24 cellular contexts compared by ENCODE assay signal in genomic region chr11:78156081-78156844, GRCh38. TPM values are rescaled to one million over a fixed set of nuclear protein-coding genes. Genes with fewer than 3 reads are reported as not detected.
DNase-seq lines count a peak whose midpoint lies in the region; ATAC-seq, FAIRE-seq and TF ChIP-seq lines count a peak whose summit lies in the region.
"Had no signal": no experiment of that assay in that cellular context is flagged by ENCODE, and none has a peak within 500 bp of the region (broad histone marks: within the 10 kb centered on the region; RNA-seq: fewer than 3 reads in every experiment).

No MANE protein-coding gene starts in this region.

- no TSS peak for BruUV-seq in Panc1 (replicated peaks; lab: Mats Ljungman, UMichigan)

- DNase-seq in COLO668 (lab: John Stamatoyannopoulos, UW; ENCODE audit: unreplicated experiment): peak; percentile 17
- DNase-seq in Panc1 (ENCODE audit: low read depth, low spot score): no peak
- no peak for DNase-seq in endodermal cell
- peak; percentile 30 for DNase-seq in mucosa of gallbladder (ENCODE audit: low spot score)
- no peak for DNase-seq in H54 (ENCODE audit: insufficient read length, low spot score)
- no peak for DNase-seq in activated T-cell treated with anti-CD3 and anti-CD28 coated beads, Interleukin-2, amount 50 U/mL, for 24 hours
- no peak for DNase-seq in right atrium auricular region (ENCODE audit: low spot score)
- no peak for DNase-seq in occipital lobe (lab: John Stamatoyannopoulos, UW)
- DNase-seq: activated CD4-positive, alpha-beta T cell treated with anti-CD3 and anti-CD28 coated beads, Interleukin-2, amount 10 ng/mL, durations not matched to agents 24 days and 14 days; activated effector memory CD4-positive, alpha-beta T cell treated with anti-CD3 and anti-CD28 coated beads, Interleukin-2, amount 50 U/mL, for 16 hours; amygdala; CD8-positive, alpha-beta T cell; DMS79 treated with DMSO at 0.1 percent for 48 hours; foreskin fibroblast; NCI-H2081 treated with DMSO at 0.1 percent for 48 hours; NCI-H526 treated with DMSO at 0.1 percent for 48 hours; sigmoid colon; SJCRH30; stimulated activated CD4-positive, alpha-beta T cell treated with anti-CD3 and anti-CD28 coated beads, Interleukin-1b, Interleukin-23, amount 100 ng/mL, for 48 hours; stomach had no signal

- H3K27ac ChIP-seq in Panc1 (ENCODE audit: low read length) (0 out of 2 replicates have a peak overlapping the region, but pooled peaks have one; percentile 12), endodermal cell (ENCODE audit: low read depth, low read length) (peak overlapping the region; percentile 51), right atrium auricular region (no peak overlapping the region)
- H3K27ac ChIP-seq: neutrophil, SJCRH30, stomach had no signal

- no peak for TF ChIP-seq POLR2A in H54 (IDR thresholded peaks at IDR 0.05; ENCODE audit: low read depth, low read length)

- H3K27ac Mint-ChIP-seq in endodermal cell: no peak overlapping the region
- H3K27ac Mint-ChIP-seq in activated T-cell treated with anti-CD3 and anti-CD28 coated beads, Interleukin-2, amount 50 U/mL, for 24 hours: no peak overlapping the region
- H3K27ac Mint-ChIP-seq: activated CD4-positive, alpha-beta T cell treated with anti-CD3 and anti-CD28 coated beads, Interleukin-2, amount 10 ng/mL, durations not matched to agents 24 days and 14 days; CD8-positive, alpha-beta T cell had no signal

- ATAC-seq in Panc1: peak; percentile 76
- ATAC-seq: CD8-positive, alpha-beta T cell; HCT116 had no signal

- no peak for TF ChIP-seq CTCF in Panc1 (IDR thresholded peaks at IDR 0.05)
- TF ChIP-seq CTCF in endodermal cell (conservative IDR thresholded peaks at IDR 0.05): no peak
- no peak for TF ChIP-seq CTCF in right atrium auricular region (IDR thresholded peaks at IDR 0.05)

- H3K9me3 Mint-ChIP-seq in endodermal cell: no peaks in the 10 kb centered on the region
- no peaks in the 10 kb centered on the region for H3K9me3 Mint-ChIP-seq in activated T-cell treated with anti-CD3 and anti-CD28 coated beads, Interleukin-2, amount 50 U/mL, for 24 hours
- H3K9me3 Mint-ChIP-seq: activated CD4-positive, alpha-beta T cell treated with anti-CD3 and anti-CD28 coated beads, Interleukin-2, amount 10 ng/mL, durations not matched to agents 24 days and 14 days; CD8-positive, alpha-beta T cell had no signal

- H3K4me3 ChIP-seq in Panc1 (ENCODE audit: low read depth in 2 of 2, low read length in 2 of 2) (no peak overlapping the region), endodermal cell (ENCODE audit: low read length) (no peak overlapping the region), right atrium auricular region (no peak overlapping the region)
- H3K4me3 ChIP-seq: sigmoid colon, SJCRH30, stomach had no signal

- H3K36me3 Mint-ChIP-seq in endodermal cell (ENCODE audit: low read depth): peaks cover 5% of the 10 kb centered on the region
- H3K36me3 Mint-ChIP-seq in activated T-cell treated with anti-CD3 and anti-CD28 coated beads, Interleukin-2, amount 50 U/mL, for 24 hours (ENCODE audit: low read depth): no peaks in the 10 kb centered on the region

- H3K9me3 ChIP-seq in Panc1 (ENCODE audit: control insufficient read depth, insufficient read depth, low read depth, low read length) (no peaks in the 10 kb centered on the region), endodermal cell (ENCODE audit: control insufficient read depth, low read length) (no peaks in the 10 kb centered on the region), right atrium auricular region (no peaks in the 10 kb centered on the region)
- H3K9me3 ChIP-seq: neutrophil, sigmoid colon, SJCRH30, stomach had no signal

- no peaks in the 10 kb centered on the region for H3K4me1 Mint-ChIP-seq in endodermal cell
- H3K4me1 Mint-ChIP-seq in activated T-cell treated with anti-CD3 and anti-CD28 coated beads, Interleukin-2, amount 50 U/mL, for 24 hours (ENCODE audit: low read depth): no peaks in the 10 kb centered on the region
- H3K4me1 Mint-ChIP-seq: activated CD4-positive, alpha-beta T cell treated with anti-CD3 and anti-CD28 coated beads, Interleukin-2, amount 10 ng/mL, durations not matched to agents 24 days and 14 days had no signal

- CTCF ChIA-PET in Panc1 (lab: Charles Lee): no interaction called here

- no peak overlapping the region for H3K4me3 Mint-ChIP-seq in endodermal cell
- H3K4me3 Mint-ChIP-seq in activated T-cell treated with anti-CD3 and anti-CD28 coated beads, Interleukin-2, amount 50 U/mL, for 24 hours: no peak overlapping the region
- H3K4me3 Mint-ChIP-seq: activated CD4-positive, alpha-beta T cell treated with anti-CD3 and anti-CD28 coated beads, Interleukin-2, amount 10 ng/mL, durations not matched to agents 24 days and 14 days; CD8-positive, alpha-beta T cell had no signal

- no peak overlapping the region for H3K9ac ChIP-seq in endodermal cell (ENCODE audit: extremely low read depth, low read length, poor library complexity, severe bottlenecking)

- 84 to 92% methylated on average over 2 to 6 of the region's 6 CpGs for whole genome bisulfite sequencing in endodermal cell (ENCODE audit: insufficient coverage in 1 of 2, insufficient read length in 1 of 2), 2 experiments

- FAIRE-seq in H54 (lab: Jason Lieb, UNC): no peak
- FAIRE-seq: endometrium, GM18507 had no signal

- H3K36me3 ChIP-seq in Panc1 (ENCODE audit: control insufficient read depth, insufficient read depth, low read length) (no peaks in the 10 kb centered on the region), endodermal cell (ENCODE audit: control insufficient read depth, insufficient read depth, low read length) (no peaks in the 10 kb centered on the region), right atrium auricular region (no peaks in the 10 kb centered on the region)
- H3K36me3 ChIP-seq: neutrophil, sigmoid colon, SJCRH30, stomach had no signal

- H3K27me3 ChIP-seq in Panc1 (ENCODE audit: control insufficient read depth, insufficient read depth, low read length) (no peaks in the 10 kb centered on the region), endodermal cell (ENCODE audit: control insufficient read depth, insufficient read depth, low read length, poor library complexity, severe bottlenecking) (no peaks in the 10 kb centered on the region), right atrium auricular region (no peaks in the 10 kb centered on the region)
- H3K27me3 ChIP-seq: neutrophil, sigmoid colon, SJCRH30, stomach had no signal

- H3K27me3 Mint-ChIP-seq in endodermal cell (ENCODE audit: insufficient read depth): peaks cover 3% of the 10 kb centered on the region
- no peaks in the 10 kb centered on the region for H3K27me3 Mint-ChIP-seq in activated T-cell treated with anti-CD3 and anti-CD28 coated beads, Interleukin-2, amount 50 U/mL, for 24 hours
- H3K27me3 Mint-ChIP-seq: activated CD4-positive, alpha-beta T cell treated with anti-CD3 and anti-CD28 coated beads, Interleukin-2, amount 10 ng/mL, durations not matched to agents 24 days and 14 days had no signal

- intact Hi-C loops in Panc1 (cut with micrococcal nuclease; ENCODE audit: unreplicated experiment): no loop called here

- POLR2A ChIA-PET in Panc1 (lab: Charles Lee): no interaction called here

- H3K4me1 ChIP-seq in Panc1 (ENCODE audit: control insufficient read depth, insufficient read depth, low read length): peaks cover 13% of the 10 kb centered on the region
- no peaks in the 10 kb centered on the region for H3K4me1 ChIP-seq in endodermal cell (ENCODE audit: control insufficient read depth, insufficient read depth, low read length)
- no peaks in the 10 kb centered on the region for H3K4me1 ChIP-seq in right atrium auricular region
- H3K4me1 ChIP-seq: SJCRH30 had no signal

- in situ Hi-C loops in Panc1 (cut with HindIII; ENCODE audit: low pct_unique_long_range_greater_than_20kb, low sequenced_read_pairs): no loop called here

RNA-seq across cellular contexts. Expression of gene ALG8, which starts 16.8 kb away (rescaled TPM):
- total RNA-seq in Panc1 (2021; ENCODE audit: unreplicated experiment) (97.0 TPM), endodermal cell (10 to 100 TPM; 72.1 to 81.4 TPM), mucosa of gallbladder (33.3 TPM), right atrium auricular region (10 to 100 TPM; 16.5 to 22.5 TPM), occipital lobe (55.2 TPM)
- polyA plus RNA-seq in Panc1 (2012; ENCODE audit: insufficient read length): 62.2 TPM
- polyA plus RNA-seq in endodermal cell (2013, experiment 1 of 2): 71.0 TPM
- 64.7 TPM for polyA plus RNA-seq in endodermal cell (2013, experiment 2 of 2)

RNA-seq across cellular contexts. Expression of gene KCTD21, which starts 32.2 kb away (rescaled TPM):
- 9.7 TPM for total RNA-seq in Panc1 (2021; ENCODE audit: unreplicated experiment)
- 16.1 TPM for polyA plus RNA-seq in Panc1 (2012; ENCODE audit: insufficient read length)
- total RNA-seq in endodermal cell: 1 to 10 TPM; 4.1 to 4.6 TPM
- 4.5 TPM for polyA plus RNA-seq in endodermal cell (2013, experiment 1 of 2)
- 4.4 TPM for polyA plus RNA-seq in endodermal cell (2013, experiment 2 of 2)
- total RNA-seq in mucosa of gallbladder: 16.4 TPM
- total RNA-seq in right atrium auricular region: 10 to 100 TPM in 1 of 2 donors, 1 to 10 TPM in 1; 9.8 to 12.9 TPM
- total RNA-seq in occipital lobe: 6.4 TPM

RNA-seq across cellular contexts. Expression of gene USP35, which starts 32.5 kb away (rescaled TPM):
- total RNA-seq in Panc1 (2021; ENCODE audit: unreplicated experiment) (11.8 TPM), endodermal cell (10 to 100 TPM in 1 of 2 donors, 1 to 10 TPM in 1; 8.6 to 11.2 TPM), mucosa of gallbladder (10.4 TPM), right atrium auricular region (1 to 10 TPM; 8.0 to 8.6 TPM), occipital lobe (10.8 TPM)
- 9.6 TPM for polyA plus RNA-seq in Panc1 (2012; ENCODE audit: insufficient read length)
- 8.2 TPM for polyA plus RNA-seq in endodermal cell (2013, experiment 1 of 2)
- polyA plus RNA-seq in endodermal cell (2013, experiment 2 of 2): 6.9 TPM

Comparison
In these comparisons a context has a peak if more than half of its experiments do, and no peak if none do; other contexts are left out.
1. DNase-seq: peak in COLO668 (single experiment) and mucosa of gallbladder (single experiment); none in Panc1 (single experiment), endodermal cell (single experiment), H54 (single experiment), activated T-cell treated with anti-CD3 and anti-CD28 coated beads, Interleukin-2, amount 50 U/mL, for 24 hours (single experiment), right atrium auricular region (single experiment) and occipital lobe (single experiment).
2. H3K27ac ChIP-seq: peak in Panc1 (single experiment) and endodermal cell (single experiment); none in right atrium auricular region (0 of 2).